In the genomic region with DNA sequence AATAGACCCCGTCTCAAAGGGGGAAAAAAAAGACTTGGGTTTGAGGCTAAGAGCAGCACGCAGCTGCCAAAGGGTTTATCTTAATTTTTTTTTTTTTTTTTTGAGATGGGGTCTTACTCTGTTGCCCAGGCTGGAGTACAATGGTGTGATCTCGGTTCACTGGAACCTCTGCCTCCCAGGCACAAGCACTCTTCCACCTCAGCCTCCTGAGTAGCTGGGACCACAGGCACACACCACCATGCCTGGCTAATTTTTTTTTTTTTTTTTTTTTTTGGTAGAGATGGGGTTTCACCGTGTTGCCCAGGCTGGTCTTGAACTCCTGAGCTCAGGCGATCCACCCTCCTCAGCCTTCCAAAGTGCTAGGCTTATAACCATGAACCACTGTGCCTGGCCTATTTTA, we compare ENCODE assay signal across 10 cellular contexts. TPM values are rescaled to one million over a fixed set of nuclear protein-coding genes. Genes with fewer than 3 reads are reported as not detected.
DNase-seq lines count a peak whose midpoint lies in the region; ATAC-seq and TF ChIP-seq lines count a peak whose summit lies in the region.
"Not testable (repeated sequence)": the region's sequence is repeated elsewhere in the genome, so short reads cannot be mapped to it uniquely, and the experiment has no call there.
"Had no signal": no experiment of that assay in that cellular context is flagged by ENCODE, and none has a peak within 500 bp of the region (broad histone marks: within the 10 kb centered on the region; RNA-seq: fewer than 3 reads in every experiment).

No MANE protein-coding gene starts in this region.

- not testable (repeated sequence) for H3K9me3 Mint-ChIP-seq in activated naive CD4-positive, alpha-beta T cell treated with anti-CD3 and anti-CD28 coated beads, Interleukin-2, amount 50 U/mL, for 72 hours; nephron progenitor cell; type B pancreatic cell

- not testable (repeated sequence) for H3K27me3 ChIP-seq in esophagus squamous epithelium

- not testable (repeated sequence) for TF ChIP-seq CTCF in HEK293 (tag by site-specific recombination; IDR thresholded peaks at IDR 0.05); esophagus squamous epithelium (IDR thresholded peaks at IDR 0.05); nephron progenitor cell (IDR thresholded peaks at IDR 0.05); type B pancreatic cell (conservative IDR thresholded peaks at IDR 0.05)

- H3K27ac Mint-ChIP-seq in T-helper 17 cell = peak overlapping the region; percentile 96
- H3K27ac Mint-ChIP-seq in activated naive CD4-positive, alpha-beta T cell treated with anti-CD3 and anti-CD28 coated beads, Interleukin-2, amount 50 U/mL, for 72 hours = peak overlapping the region; percentile 9 to 95
- H3K27ac Mint-ChIP-seq in nephron progenitor cell, type B pancreatic cell: not testable (repeated sequence)

- not testable (repeated sequence) for H3K4me3 Mint-ChIP-seq in T-helper 17 cell
- H3K4me3 Mint-ChIP-seq in nephron progenitor cell (peak overlapping the region; percentile 100), type B pancreatic cell (peak overlapping the region; percentile 100)

- not testable (repeated sequence) for DNase-seq in T-helper 17 cell; activated naive CD4-positive, alpha-beta T cell treated with anti-CD3 and anti-CD28 coated beads, Interleukin-2, amount 50 U/mL, for 72 hours (ENCODE audit: low spot score in 2 of 2); esophagus squamous epithelium (lab: John Stamatoyannopoulos, UW); nephron progenitor cell; type B pancreatic cell (ENCODE audit: extremely low spot score, unreplicated experiment)

- CTCF ChIA-PET in HEK293 (lab: Yijun Ruan, JAX) = not testable (repeated sequence)

- TF ChIP-seq POLR2A in esophagus squamous epithelium (IDR thresholded peaks at IDR 0.05) = not testable (repeated sequence)

- intact Hi-C loops in esophagus squamous epithelium (cut with DNase I) = not testable (repeated sequence)

- H3K9me3 ChIP-seq in HEK293 (ENCODE audit: control insufficient read depth, insufficient read depth, low read depth, low read length); T-helper 17 cell (ENCODE audit: control insufficient read depth, low read length, poor library complexity, severe bottlenecking); esophagus squamous epithelium: not testable (repeated sequence)

- H3K4me1 Mint-ChIP-seq in T-helper 17 cell (peaks cover 33% of the 10 kb centered on the region), nephron progenitor cell (peaks cover 40% of the 10 kb centered on the region), type B pancreatic cell (ENCODE audit: unreplicated experiment) (peaks cover 21% of the 10 kb centered on the region)

- not testable (repeated sequence) for ATAC-seq in T-helper 17 cell; activated naive CD4-positive, alpha-beta T cell treated with anti-CD3 and anti-CD28 coated beads, Interleukin-2, amount 50 U/mL, for 72 hours

- peaks cover 0 to 21% of the 10 kb centered on the region in 2 experiments; a peak in 2 of 3 replicates for H3K36me3 ChIP-seq in HEK293 (ENCODE audit: control insufficient read depth in 2 of 2, insufficient read depth in 1 of 2, low read length in 2 of 2)
- peaks cover 0 to 41% (median 0%) of the 10 kb centered on the region in 3 donors for H3K36me3 ChIP-seq in esophagus squamous epithelium

- H3K27me3 Mint-ChIP-seq in T-helper 17 cell; nephron progenitor cell (ENCODE audit: low read depth, poor library complexity); type B pancreatic cell: not testable (repeated sequence)

- H3K36me3 Mint-ChIP-seq in T-helper 17 cell (ENCODE audit: low read depth); nephron progenitor cell (ENCODE audit: low read depth); type B pancreatic cell: not testable (repeated sequence)
- peaks cover 34 to 48% of the 10 kb centered on the region in 2 donors for H3K36me3 Mint-ChIP-seq in activated naive CD4-positive, alpha-beta T cell treated with anti-CD3 and anti-CD28 coated beads, Interleukin-2, amount 50 U/mL, for 72 hours

- H3K4me3 ChIP-seq in HEK293 (ENCODE audit: low read depth, low read length); esophagus squamous epithelium: not testable (repeated sequence)

- POLR2A ChIA-PET in HEK293 (lab: Yijun Ruan, JAX) = interaction anchor here (0.6 to 0.7 kb wide), 6 partner anchors 10 to 103 kb away, joined by 3 to 5 read pairs (median 4); no protein-coding TSS in a partner anchor

- H3K4me1 ChIP-seq in HEK293 (ENCODE audit: control insufficient read depth, insufficient read depth, low read length) = not testable (repeated sequence)
- peaks cover 15 to 57% (median 22%) of the 10 kb centered on the region in 3 donors for H3K4me1 ChIP-seq in esophagus squamous epithelium

- WGBS in esophagus squamous epithelium, 2 donors = 91 to 96% methylated on average over 5 of the region's 5 CpGs

- not testable (repeated sequence) for H3K27ac ChIP-seq in HEK293 (ENCODE audit: extremely low read depth, low read depth, low read length)
- H3K27ac ChIP-seq in esophagus squamous epithelium = peak overlapping the region; percentile 92 to 97 (median 96)

TF ChIP-seq in HEK293, 187 proteins besides CTCF, POLR2A, EP300 and RAD21:
- TF ChIP-seq ZNF121 (tag by site-specific recombination; IDR thresholded peaks at IDR 0.05) = peak; percentile 88
- TF ChIP-seq, protein P1, sequence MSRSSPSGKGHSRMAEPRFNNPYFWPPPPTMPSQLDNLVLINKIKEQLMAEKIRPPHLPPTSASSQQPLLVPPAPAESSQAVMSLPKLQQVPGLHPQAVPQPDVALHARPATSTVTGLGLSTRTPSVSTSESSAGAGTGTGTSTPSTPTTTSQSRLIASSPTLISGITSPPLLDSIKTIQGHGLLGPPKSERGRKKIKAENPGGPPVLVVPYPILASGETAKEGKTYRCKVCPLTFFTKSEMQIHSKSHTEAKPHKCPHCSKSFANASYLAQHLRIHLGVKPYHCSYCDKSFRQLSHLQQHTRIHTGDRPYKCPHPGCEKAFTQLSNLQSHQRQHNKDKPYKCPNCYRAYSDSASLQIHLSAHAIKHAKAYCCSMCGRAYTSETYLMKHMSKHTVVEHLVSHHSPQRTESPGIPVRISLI (tag by site-specific recombination; IDR thresholded peaks at IDR 0.05) = peak; percentile 64; the same call in 1 of the 2 replicates
- TF ChIP-seq, protein P2, sequence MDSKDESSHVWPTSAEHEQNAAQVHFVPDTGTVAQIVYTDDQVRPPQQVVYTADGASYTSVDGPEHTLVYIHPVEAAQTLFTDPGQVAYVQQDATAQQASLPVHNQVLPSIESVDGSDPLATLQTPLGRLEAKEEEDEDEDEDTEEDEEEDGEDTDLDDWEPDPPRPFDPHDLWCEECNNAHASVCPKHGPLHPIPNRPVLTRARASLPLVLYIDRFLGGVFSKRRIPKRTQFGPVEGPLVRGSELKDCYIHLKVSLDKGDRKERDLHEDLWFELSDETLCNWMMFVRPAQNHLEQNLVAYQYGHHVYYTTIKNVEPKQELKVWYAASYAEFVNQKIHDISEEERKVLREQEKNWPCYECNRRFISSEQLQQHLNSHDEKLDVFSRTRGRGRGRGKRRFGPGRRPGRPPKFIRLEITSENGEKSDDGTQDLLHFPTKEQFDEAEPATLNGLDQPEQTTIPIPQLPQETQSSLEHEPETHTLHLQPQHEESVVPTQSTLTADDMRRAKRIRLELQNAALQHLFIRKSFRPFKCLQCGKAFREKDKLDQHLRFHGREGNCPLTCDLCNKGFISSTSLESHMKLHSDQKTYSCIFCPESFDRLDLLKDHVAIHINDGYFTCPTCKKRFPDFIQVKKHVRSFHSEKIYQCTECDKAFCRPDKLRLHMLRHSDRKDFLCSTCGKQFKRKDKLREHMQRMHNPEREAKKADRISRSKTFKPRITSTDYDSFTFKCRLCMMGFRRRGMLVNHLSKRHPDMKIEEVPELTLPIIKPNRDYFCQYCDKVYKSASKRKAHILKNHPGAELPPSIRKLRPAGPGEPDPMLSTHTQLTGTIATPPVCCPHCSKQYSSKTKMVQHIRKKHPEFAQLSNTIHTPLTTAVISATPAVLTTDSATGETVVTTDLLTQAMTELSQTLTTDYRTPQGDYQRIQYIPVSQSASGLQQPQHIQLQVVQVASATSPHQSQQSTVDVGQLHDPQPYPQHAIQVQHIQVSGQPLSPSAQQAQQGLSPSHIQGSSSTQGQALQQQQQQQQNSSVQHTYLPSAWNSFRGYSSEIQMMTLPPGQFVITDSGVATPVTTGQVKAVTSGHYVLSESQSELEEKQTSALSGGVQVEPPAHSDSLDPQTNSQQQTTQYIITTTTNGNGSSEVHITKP (tag by site-specific recombination; IDR thresholded peaks at IDR 0.05) = peak; percentile 85

RNA-seq across cellular contexts. Expression of a gene that starts 1.1 kb away (rescaled TPM):
- total RNA-seq in T-helper 17 cell (100 to 1,000 TPM in 1 of 2 donors, 10 to 100 TPM in 1; 93.7 to 119 TPM), esophagus squamous epithelium (10 to 100 TPM; 20.7 to 28.4 (median 25.3) TPM), type B pancreatic cell (ENCODE audit: low replicate concordance) (51.9 and 68.8 TPM in 2 replicates)
- total RNA-seq in activated naive CD4-positive, alpha-beta T cell treated with anti-CD3 and anti-CD28 coated beads, Interleukin-2, amount 50 U/mL, for 72 hours = 100 to 1,000 TPM; 156 to 215 TPM

RNA-seq across cellular contexts. Expression of a gene that starts 6.1 kb away (rescaled TPM):
- total RNA-seq in T-helper 17 cell (1 to 10 TPM; 6.7 to 8.4 TPM), esophagus squamous epithelium (1 to 10 TPM in 2 of 4 donors, not detected in 2; 1.2 to 1.8 TPM), type B pancreatic cell (ENCODE audit: low replicate concordance) (0.59 and 1.4 TPM in 2 replicates)
- total RNA-seq in activated naive CD4-positive, alpha-beta T cell treated with anti-CD3 and anti-CD28 coated beads, Interleukin-2, amount 50 U/mL, for 72 hours = 1 to 10 TPM; 1.8 to 3.8 TPM

RNA-seq across cellular contexts. Expression of a gene that starts 6.2 kb away (rescaled TPM):
- total RNA-seq in T-helper 17 cell = 1 to 10 TPM; 4.6 to 5.7 TPM
- total RNA-seq in activated naive CD4-positive, alpha-beta T cell treated with anti-CD3 and anti-CD28 coated beads, Interleukin-2, amount 50 U/mL, for 72 hours = 10 to 100 TPM; 15.7 to 32.5 TPM
- 10 to 100 TPM in 1 of 4 donors, 1 to 10 TPM in 3; 1.2 to 12.4 (median 3.8) TPM for total RNA-seq in esophagus squamous epithelium
- 20.2 and 26.1 TPM in 2 replicates for total RNA-seq in type B pancreatic cell (ENCODE audit: low replicate concordance)

RNA-seq across cellular contexts. Expression of a gene that starts 30.7 kb away (rescaled TPM):
- total RNA-seq in T-helper 17 cell (10 to 100 TPM; 19.5 to 24.3 TPM), esophagus squamous epithelium (10 to 100 TPM in 2 of 4 donors, 1 to 10 TPM in 2; 7.4 to 29.8 (median 18.2) TPM), type B pancreatic cell (ENCODE audit: low replicate concordance) (48.1 and 68.8 TPM in 2 replicates)
- total RNA-seq in activated naive CD4-positive, alpha-beta T cell treated with anti-CD3 and anti-CD28 coated beads, Interleukin-2, amount 50 U/mL, for 72 hours = 10 to 100 TPM; 37.2 to 64.0 TPM

RNA-seq across cellular contexts. Expression of a gene that starts 42.6 kb away (rescaled TPM):
- total RNA-seq in T-helper 17 cell = under 1 TPM; 0.22 to 0.68 TPM
- under 1 TPM; 0.19 to 0.23 TPM for total RNA-seq in activated naive CD4-positive, alpha-beta T cell treated with anti-CD3 and anti-CD28 coated beads, Interleukin-2, amount 50 U/mL, for 72 hours
- total RNA-seq in esophagus squamous epithelium = not detected
- not detected in 2 replicates for total RNA-seq in type B pancreatic cell (ENCODE audit: low replicate concordance)
- total RNA-seq: ascending aorta, epithelial cell of proximal tubule, occipital lobe, SJCRH30 had no signal
